In the genomic region with DNA sequence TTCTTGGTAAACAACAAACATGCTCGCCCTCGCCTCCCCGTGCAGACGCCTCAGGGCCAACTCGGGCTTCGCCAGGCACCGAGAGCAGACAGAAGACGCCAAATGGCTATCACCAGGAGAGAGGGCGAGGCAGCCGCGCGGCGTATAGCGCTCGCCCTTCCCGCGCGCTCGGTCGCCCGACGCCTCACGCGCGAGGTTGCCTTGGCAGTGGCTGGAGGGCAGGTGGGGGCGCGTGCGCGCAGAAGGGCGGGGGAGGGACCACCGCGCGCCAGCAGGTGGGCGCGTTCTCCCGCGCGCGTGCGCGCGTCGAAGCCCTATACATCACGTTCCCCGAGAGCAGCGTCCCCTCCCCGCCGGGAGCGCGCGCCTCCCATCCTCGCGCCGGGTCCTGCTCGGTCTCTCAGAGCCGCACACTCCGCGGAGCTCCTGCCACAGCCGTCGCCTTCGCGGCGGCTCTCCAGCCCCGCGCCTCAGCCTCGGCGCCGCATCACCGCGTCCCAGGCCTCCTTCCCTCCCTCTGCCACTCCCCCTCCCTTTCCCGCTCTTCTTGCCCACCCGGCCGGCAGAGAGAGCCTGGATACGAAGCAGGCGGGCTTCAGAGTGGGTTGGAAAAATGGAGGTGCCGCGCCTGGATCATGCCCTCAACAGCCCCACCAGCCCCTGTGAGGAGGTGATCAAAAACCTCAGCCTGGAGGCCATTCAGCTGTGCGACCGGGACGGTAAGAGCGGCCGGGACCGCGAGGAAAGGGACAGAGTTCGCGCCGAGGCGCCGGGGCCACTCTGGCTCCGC, we compare ENCODE assay signal across 1 cellular context.
A peak's percentile ranks its signal among the peaks of the same experiment; 100 is the strongest.
TF ChIP-seq lines count a peak whose summit lies in the region.

PHYHIPL (plus strand) TSS at position 403 of the 790 bp plus-strand sequence; CDS start at position 614, 211 bp downstream.

TF ChIP-seq in WTC11, 78 proteins besides CTCF, POLR2A, EP300 and RAD21 (continued from another document and continues in another):
- TF ChIP-seq, protein P1, sequence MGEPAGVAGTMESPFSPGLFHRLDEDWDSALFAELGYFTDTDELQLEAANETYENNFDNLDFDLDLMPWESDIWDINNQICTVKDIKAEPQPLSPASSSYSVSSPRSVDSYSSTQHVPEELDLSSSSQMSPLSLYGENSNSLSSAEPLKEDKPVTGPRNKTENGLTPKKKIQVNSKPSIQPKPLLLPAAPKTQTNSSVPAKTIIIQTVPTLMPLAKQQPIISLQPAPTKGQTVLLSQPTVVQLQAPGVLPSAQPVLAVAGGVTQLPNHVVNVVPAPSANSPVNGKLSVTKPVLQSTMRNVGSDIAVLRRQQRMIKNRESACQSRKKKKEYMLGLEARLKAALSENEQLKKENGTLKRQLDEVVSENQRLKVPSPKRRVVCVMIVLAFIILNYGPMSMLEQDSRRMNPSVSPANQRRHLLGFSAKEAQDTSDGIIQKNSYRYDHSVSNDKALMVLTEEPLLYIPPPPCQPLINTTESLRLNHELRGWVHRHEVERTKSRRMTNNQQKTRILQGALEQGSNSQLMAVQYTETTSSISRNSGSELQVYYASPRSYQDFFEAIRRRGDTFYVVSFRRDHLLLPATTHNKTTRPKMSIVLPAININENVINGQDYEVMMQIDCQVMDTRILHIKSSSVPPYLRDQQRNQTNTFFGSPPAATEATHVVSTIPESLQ (CRISPR knock-in tag; IDR thresholded peaks at IDR 0.05): no peak
- TF ChIP-seq MXD4 (CRISPR knock-in tag; IDR thresholded peaks at IDR 0.05; ENCODE audit: borderline replicate concordance): no peak
- 0 out of 2 replicates have a peak, but pooled peaks have one; percentile 38 for TF ChIP-seq CREB1 (CRISPR knock-in tag; IDR thresholded peaks at IDR 0.05)
- TF ChIP-seq PREB (CRISPR knock-in tag; IDR thresholded peaks at IDR 0.05; ENCODE audit: borderline replicate concordance): 0 out of 2 replicates have a peak, but pooled peaks have one; percentile 6
- peak; percentile 21; the same call in 1 of the 2 replicates for TF ChIP-seq NFE2L1 (CRISPR knock-in tag; IDR thresholded peaks at IDR 0.05)
- TF ChIP-seq SP1 (CRISPR knock-in tag; conservative IDR thresholded peaks at IDR 0.05): peak; percentile 22; the same call in 1 of the 2 replicates
- no peak for TF ChIP-seq EMX1 (CRISPR knock-in tag; IDR thresholded peaks at IDR 0.05)
- TF ChIP-seq, protein P2, sequence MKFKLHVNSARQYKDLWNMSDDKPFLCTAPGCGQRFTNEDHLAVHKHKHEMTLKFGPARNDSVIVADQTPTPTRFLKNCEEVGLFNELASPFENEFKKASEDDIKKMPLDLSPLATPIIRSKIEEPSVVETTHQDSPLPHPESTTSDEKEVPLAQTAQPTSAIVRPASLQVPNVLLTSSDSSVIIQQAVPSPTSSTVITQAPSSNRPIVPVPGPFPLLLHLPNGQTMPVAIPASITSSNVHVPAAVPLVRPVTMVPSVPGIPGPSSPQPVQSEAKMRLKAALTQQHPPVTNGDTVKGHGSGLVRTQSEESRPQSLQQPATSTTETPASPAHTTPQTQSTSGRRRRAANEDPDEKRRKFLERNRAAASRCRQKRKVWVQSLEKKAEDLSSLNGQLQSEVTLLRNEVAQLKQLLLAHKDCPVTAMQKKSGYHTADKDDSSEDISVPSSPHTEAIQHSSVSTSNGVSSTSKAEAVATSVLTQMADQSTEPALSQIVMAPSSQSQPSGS (CRISPR knock-in tag; IDR thresholded peaks at IDR 0.05; ENCODE audit: borderline replicate concordance, low read depth): 0 out of 2 replicates have a peak, but pooled peaks have one; percentile 62
- TF ChIP-seq GABPB1 (CRISPR knock-in tag; IDR thresholded peaks at IDR 0.05): no peak; the same call in 1 of the 2 replicates
- no peak for TF ChIP-seq ZNF423 (CRISPR knock-in tag; IDR thresholded peaks at IDR 0.05)
- TF ChIP-seq ZNF317 (CRISPR knock-in tag; IDR thresholded peaks at IDR 0.05; ENCODE audit: borderline replicate concordance, low read depth): no peak
- TF ChIP-seq ELF4 (CRISPR knock-in tag; IDR thresholded peaks at IDR 0.05; ENCODE audit: low read depth): 0 out of 2 replicates have a peak, but pooled peaks have one; percentile 33
- TF ChIP-seq, protein P3, sequence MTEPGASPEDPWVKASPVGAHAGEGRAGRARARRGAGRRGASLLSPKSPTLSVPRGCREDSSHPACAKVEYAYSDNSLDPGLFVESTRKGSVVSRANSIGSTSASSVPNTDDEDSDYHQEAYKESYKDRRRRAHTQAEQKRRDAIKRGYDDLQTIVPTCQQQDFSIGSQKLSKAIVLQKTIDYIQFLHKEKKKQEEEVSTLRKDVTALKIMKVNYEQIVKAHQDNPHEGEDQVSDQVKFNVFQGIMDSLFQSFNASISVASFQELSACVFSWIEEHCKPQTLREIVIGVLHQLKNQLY (CRISPR knock-in tag; IDR thresholded peaks at IDR 0.05): no peak
- TF ChIP-seq, protein P4, sequence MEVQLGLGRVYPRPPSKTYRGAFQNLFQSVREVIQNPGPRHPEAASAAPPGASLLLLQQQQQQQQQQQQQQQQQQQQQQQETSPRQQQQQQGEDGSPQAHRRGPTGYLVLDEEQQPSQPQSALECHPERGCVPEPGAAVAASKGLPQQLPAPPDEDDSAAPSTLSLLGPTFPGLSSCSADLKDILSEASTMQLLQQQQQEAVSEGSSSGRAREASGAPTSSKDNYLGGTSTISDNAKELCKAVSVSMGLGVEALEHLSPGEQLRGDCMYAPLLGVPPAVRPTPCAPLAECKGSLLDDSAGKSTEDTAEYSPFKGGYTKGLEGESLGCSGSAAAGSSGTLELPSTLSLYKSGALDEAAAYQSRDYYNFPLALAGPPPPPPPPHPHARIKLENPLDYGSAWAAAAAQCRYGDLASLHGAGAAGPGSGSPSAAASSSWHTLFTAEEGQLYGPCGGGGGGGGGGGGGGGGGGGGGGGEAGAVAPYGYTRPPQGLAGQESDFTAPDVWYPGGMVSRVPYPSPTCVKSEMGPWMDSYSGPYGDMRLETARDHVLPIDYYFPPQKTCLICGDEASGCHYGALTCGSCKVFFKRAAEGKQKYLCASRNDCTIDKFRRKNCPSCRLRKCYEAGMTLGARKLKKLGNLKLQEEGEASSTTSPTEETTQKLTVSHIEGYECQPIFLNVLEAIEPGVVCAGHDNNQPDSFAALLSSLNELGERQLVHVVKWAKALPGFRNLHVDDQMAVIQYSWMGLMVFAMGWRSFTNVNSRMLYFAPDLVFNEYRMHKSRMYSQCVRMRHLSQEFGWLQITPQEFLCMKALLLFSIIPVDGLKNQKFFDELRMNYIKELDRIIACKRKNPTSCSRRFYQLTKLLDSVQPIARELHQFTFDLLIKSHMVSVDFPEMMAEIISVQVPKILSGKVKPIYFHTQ (CRISPR knock-in tag; IDR thresholded peaks at IDR 0.05): no peak
- TF ChIP-seq NR3C1 (CRISPR knock-in tag; conservative IDR thresholded peaks at IDR 0.05; ENCODE audit: low read depth): peak; percentile 81; the same call in 1 of the 2 replicates
- TF ChIP-seq ZNF281 (CRISPR knock-in tag; IDR thresholded peaks at IDR 0.05): no peak
- TF ChIP-seq FOXP1 (CRISPR knock-in tag; IDR thresholded peaks at IDR 0.05; ENCODE audit: borderline replicate concordance): peak; percentile 92
- TF ChIP-seq ZBTB21 (CRISPR knock-in tag; IDR thresholded peaks at IDR 0.05; ENCODE audit: borderline replicate concordance): no peak
- peak; percentile 85; the same call in 1 of the 2 replicates for TF ChIP-seq TCF7 (CRISPR knock-in tag; IDR thresholded peaks at IDR 0.05; ENCODE audit: low read depth)
- TF ChIP-seq GTF2I (CRISPR knock-in tag; conservative IDR thresholded peaks at IDR 0.05): no peak
- TF ChIP-seq ETV6 (CRISPR knock-in tag; IDR thresholded peaks at IDR 0.05): peak; percentile 51; the same call in 1 of the 2 replicates
- peak; percentile 30; the same call in 1 of the 2 replicates for TF ChIP-seq NFYB (CRISPR knock-in tag; conservative IDR thresholded peaks at IDR 0.05; ENCODE audit: low read depth)
- TF ChIP-seq ZNF425 (CRISPR knock-in tag; conservative IDR thresholded peaks at IDR 0.05): no peak
- TF ChIP-seq RORB (CRISPR knock-in tag; IDR thresholded peaks at IDR 0.05): no peak
- no peak for TF ChIP-seq ZNF416 (CRISPR knock-in tag; IDR thresholded peaks at IDR 0.05)
- TF ChIP-seq SMAD3 (CRISPR knock-in tag; IDR thresholded peaks at IDR 0.05; ENCODE audit: borderline replicate concordance): peak; percentile 86
- TF ChIP-seq, protein P5, sequence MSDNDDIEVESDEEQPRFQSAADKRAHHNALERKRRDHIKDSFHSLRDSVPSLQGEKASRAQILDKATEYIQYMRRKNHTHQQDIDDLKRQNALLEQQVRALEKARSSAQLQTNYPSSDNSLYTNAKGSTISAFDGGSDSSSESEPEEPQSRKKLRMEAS (CRISPR knock-in tag; IDR thresholded peaks at IDR 0.05): peak; percentile 77; the same call in 1 of the 2 replicates
- no peak for TF ChIP-seq CBFB (CRISPR knock-in tag; IDR thresholded peaks at IDR 0.05; ENCODE audit: low read depth)
- TF ChIP-seq, protein P6, sequence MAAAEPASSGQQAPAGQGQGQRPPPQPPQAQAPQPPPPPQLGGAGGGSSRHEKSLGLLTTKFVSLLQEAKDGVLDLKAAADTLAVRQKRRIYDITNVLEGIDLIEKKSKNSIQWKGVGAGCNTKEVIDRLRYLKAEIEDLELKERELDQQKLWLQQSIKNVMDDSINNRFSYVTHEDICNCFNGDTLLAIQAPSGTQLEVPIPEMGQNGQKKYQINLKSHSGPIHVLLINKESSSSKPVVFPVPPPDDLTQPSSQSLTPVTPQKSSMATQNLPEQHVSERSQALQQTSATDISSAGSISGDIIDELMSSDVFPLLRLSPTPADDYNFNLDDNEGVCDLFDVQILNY (CRISPR knock-in tag; IDR thresholded peaks at IDR 0.05): no peak; the same call in 1 of the 2 replicates
- TF ChIP-seq NR1H2 (CRISPR knock-in tag; IDR thresholded peaks at IDR 0.05): no peak; the same call in 1 of the 2 replicates
- 0 out of 2 replicates have a peak, but pooled peaks have one; percentile 60 for TF ChIP-seq ZNF512 (CRISPR knock-in tag; IDR thresholded peaks at IDR 0.05; ENCODE audit: borderline replicate concordance)
- no peak for TF ChIP-seq SOX15 (CRISPR knock-in tag; IDR thresholded peaks at IDR 0.05)
- TF ChIP-seq, protein P7, sequence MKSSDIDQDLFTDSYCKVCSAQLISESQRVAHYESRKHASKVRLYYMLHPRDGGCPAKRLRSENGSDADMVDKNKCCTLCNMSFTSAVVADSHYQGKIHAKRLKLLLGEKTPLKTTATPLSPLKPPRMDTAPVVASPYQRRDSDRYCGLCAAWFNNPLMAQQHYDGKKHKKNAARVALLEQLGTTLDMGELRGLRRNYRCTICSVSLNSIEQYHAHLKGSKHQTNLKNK (CRISPR knock-in tag; IDR thresholded peaks at IDR 0.05): no peak
- TF ChIP-seq HMGA2 (CRISPR knock-in tag; IDR thresholded peaks at IDR 0.05): no peak
